8 cellular contexts compared by ENCODE assay signal in the genomic region with DNA sequence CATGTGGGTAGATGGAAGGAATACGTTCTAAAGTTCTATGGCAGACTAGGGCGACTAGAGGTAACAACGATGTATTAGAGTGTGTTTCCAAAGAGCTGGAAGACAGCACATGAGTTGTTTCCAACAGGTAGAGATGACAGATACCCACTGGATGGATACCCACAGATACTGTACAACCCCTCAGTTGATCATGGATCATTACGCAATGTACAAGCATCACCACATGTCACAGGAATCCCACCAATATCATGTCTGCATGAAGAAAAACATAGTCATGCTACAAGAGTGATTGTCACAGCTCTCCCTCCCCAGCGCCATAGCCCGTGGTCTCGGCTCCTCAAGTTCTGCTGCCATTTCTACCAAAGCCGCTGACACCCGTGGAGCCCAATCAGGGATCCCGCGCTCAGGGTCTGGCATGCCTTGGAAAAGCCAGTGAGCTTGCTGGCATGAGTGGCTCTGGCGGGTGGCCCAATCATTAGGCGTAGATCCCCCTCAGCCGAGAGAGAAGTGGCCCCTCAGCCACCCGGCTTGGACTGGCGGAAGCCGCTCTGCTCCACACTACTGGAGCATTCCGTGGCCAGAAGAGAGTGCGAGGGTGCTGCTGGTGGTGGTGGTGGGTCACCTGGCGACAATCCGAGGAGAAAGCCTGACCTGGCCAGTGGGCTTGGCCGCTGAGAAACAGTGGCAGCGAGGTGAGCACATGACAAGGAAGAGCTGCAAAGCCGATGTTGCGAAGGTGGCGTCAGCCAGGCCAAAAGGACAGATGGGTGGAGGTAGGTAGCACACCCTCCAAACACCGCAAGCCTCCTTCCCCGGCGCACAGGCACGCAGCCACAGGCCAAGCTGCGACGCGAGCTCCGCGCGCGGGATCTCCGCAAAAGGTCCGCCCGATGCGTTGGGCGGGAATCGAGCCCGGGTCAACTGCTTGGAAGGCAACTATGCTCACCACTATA.
DNase-seq lines count a peak whose midpoint lies in the region; ATAC-seq and TF ChIP-seq lines count a peak whose summit lies in the region.

No MANE protein-coding gene starts in this region.

- H3K27ac ChIP-seq in left ventricle myocardium inferior (replicated peaks) (no peak overlapping the region), smooth muscle cell (ENCODE audit: low read depth) (no peak overlapping the region)

- DNase-seq in activated effector memory CD4-positive, alpha-beta T cell treated with anti-CD3 and anti-CD28 coated beads, Interleukin-2, amount 50 U/mL, for 16 hours = peak; percentile 64
- DNase-seq in activated effector memory CD4-positive, alpha-beta T cell treated with Interleukin-2 at 50 U/mL for 16 hours = no peak
- DNase-seq in activated CD8-positive, alpha-beta T cell treated with anti-CD3 and anti-CD28 coated beads for 36 hours = peak; percentile 49
- no peak for DNase-seq in left ventricle myocardium inferior
- DNase-seq in smooth muscle cell (lab: John Stamatoyannopoulos, UW; ENCODE audit: unreplicated experiment) = no peak
- DNase-seq in COR-L47 (lab: John Stamatoyannopoulos, UW) = no peak
- no peak for DNase-seq in NOMO-1 treated with DMSO at 0.1 percent for 48 hours (lab: John Stamatoyannopoulos, UW; ENCODE audit: unreplicated experiment)
- DNase-seq in activated gamma-delta T cell treated with Interleukin-2 at 50 U/mL for 16 hours = no peak

- peak; percentile 9 for ATAC-seq in activated CD8-positive, alpha-beta T cell treated with anti-CD3 and anti-CD28 coated beads for 36 hours

- H3K4me1 ChIP-seq in left ventricle myocardium inferior = peaks cover 11% of the 10 kb centered on the region
- H3K4me1 ChIP-seq in smooth muscle cell (ENCODE audit: low read depth) = no peaks in the 10 kb centered on the region

- peak overlapping the region; percentile 72 for H3K4me3 Mint-ChIP-seq in activated CD8-positive, alpha-beta T cell treated with anti-CD3 and anti-CD28 coated beads for 36 hours

- no peaks in the 10 kb centered on the region for H3K36me3 ChIP-seq in left ventricle myocardium inferior
- no peaks in the 10 kb centered on the region for H3K36me3 ChIP-seq in smooth muscle cell (ENCODE audit: low read depth)

- H3K4me3 ChIP-seq in left ventricle myocardium inferior (peak overlapping the region; percentile 81), smooth muscle cell (peak overlapping the region; percentile 10)

- H3K4me2 ChIP-seq in smooth muscle cell = no peak overlapping the region

- no peak for TF ChIP-seq CTCF in activated CD8-positive, alpha-beta T cell treated with anti-CD3 and anti-CD28 coated beads for 36 hours (IDR thresholded peaks at IDR 0.05)
- no peak for TF ChIP-seq CTCF in left ventricle myocardium inferior (IDR thresholded peaks at IDR 0.05; ENCODE audit: borderline replicate concordance)
- no peak for TF ChIP-seq CTCF in smooth muscle cell (IDR thresholded peaks at IDR 0.05; ENCODE audit: borderline replicate concordance, insufficient read depth, poor library complexity, severe bottlenecking)

- H3K27me3 ChIP-seq in left ventricle myocardium inferior (ENCODE audit: low read depth) = peaks cover 49% of the 10 kb centered on the region
- H3K27me3 ChIP-seq in smooth muscle cell (ENCODE audit: low read depth) = peaks cover 43% of the 10 kb centered on the region

- peak overlapping the region; percentile 55 for H3K27ac Mint-ChIP-seq in activated CD8-positive, alpha-beta T cell treated with anti-CD3 and anti-CD28 coated beads for 36 hours

- intact Hi-C loops in activated CD8-positive, alpha-beta T cell treated with anti-CD3 and anti-CD28 coated beads for 36 hours (cut with micrococcal nuclease) = no loop called here
- intact Hi-C loops in left ventricle myocardium inferior (cut with micrococcal nuclease) = no loop called here

- POLR2A ChIA-PET in activated CD8-positive, alpha-beta T cell treated with anti-CD3 and anti-CD28 coated beads for 36 hours (lab: Charles Lee) = interaction anchor here (0.6 to 1.8 kb wide), 4 partner anchors 32 to 413 kb away, joined by 3 to 11 read pairs (median 6); no protein-coding TSS in a partner anchor

- H3K27me3 Mint-ChIP-seq in activated CD8-positive, alpha-beta T cell treated with anti-CD3 and anti-CD28 coated beads for 36 hours = peaks cover 32% of the 10 kb centered on the region

- H3F3A ChIP-seq in smooth muscle cell (ENCODE audit: low read depth) = no peaks in the 10 kb centered on the region

- H3K4me1 Mint-ChIP-seq in activated CD8-positive, alpha-beta T cell treated with anti-CD3 and anti-CD28 coated beads for 36 hours (ENCODE audit: low read depth) = peaks cover 9% of the 10 kb centered on the region

- peaks cover 2% of the 10 kb centered on the region for H3K9me3 Mint-ChIP-seq in activated CD8-positive, alpha-beta T cell treated with anti-CD3 and anti-CD28 coated beads for 36 hours

- CTCF ChIA-PET in activated CD8-positive, alpha-beta T cell treated with anti-CD3 and anti-CD28 coated beads for 36 hours (lab: Charles Lee) = interaction anchor here (0.6 to 4.6 kb wide), 12 partner anchors 9 to 792 kb away, joined by 3 to 28 read pairs (median 5); partner anchors contain the start of gene TOMM40L

- H3K9ac ChIP-seq in smooth muscle cell (ENCODE audit: low read depth) = no peak overlapping the region

- H3K9me3 ChIP-seq in left ventricle myocardium inferior (replicated peaks) (no peaks in the 10 kb centered on the region), smooth muscle cell (replicated peaks; ENCODE audit: low read depth) (no peaks in the 10 kb centered on the region)

- 29% methylated on average over 43 of the region's 44 CpGs for WGBS in smooth muscle cell (ENCODE audit: low lambda C conversion rate)

- H3K36me3 Mint-ChIP-seq in activated CD8-positive, alpha-beta T cell treated with anti-CD3 and anti-CD28 coated beads for 36 hours (ENCODE audit: low read depth) = no peaks in the 10 kb centered on the region

- H3K79me2 ChIP-seq in smooth muscle cell (ENCODE audit: low read depth) = no peaks in the 10 kb centered on the region

- H2AFZ ChIP-seq in smooth muscle cell (ENCODE audit: low read depth) = no peak overlapping the region

- no peaks in the 10 kb centered on the region for H4K20me1 ChIP-seq in smooth muscle cell (ENCODE audit: low read depth)

Comparison
In these comparisons a context has a peak if more than half of its experiments do, and no peak if none do; other contexts are left out.
1. DNase-seq: peak in activated effector memory CD4-positive, alpha-beta T cell treated with anti-CD3 and anti-CD28 coated beads, Interleukin-2, amount 50 U/mL, for 16 hours (single experiment) and activated CD8-positive, alpha-beta T cell treated with anti-CD3 and anti-CD28 coated beads for 36 hours (single experiment); none in activated effector memory CD4-positive, alpha-beta T cell treated with Interleukin-2 at 50 U/mL for 16 hours (single experiment), left ventricle myocardium inferior (single experiment), smooth muscle cell (single experiment), COR-L47 (single experiment), NOMO-1 treated with DMSO at 0.1 percent for 48 hours (single experiment) and activated gamma-delta T cell treated with Interleukin-2 at 50 U/mL for 16 hours (single experiment).